In the genomic region with DNA sequence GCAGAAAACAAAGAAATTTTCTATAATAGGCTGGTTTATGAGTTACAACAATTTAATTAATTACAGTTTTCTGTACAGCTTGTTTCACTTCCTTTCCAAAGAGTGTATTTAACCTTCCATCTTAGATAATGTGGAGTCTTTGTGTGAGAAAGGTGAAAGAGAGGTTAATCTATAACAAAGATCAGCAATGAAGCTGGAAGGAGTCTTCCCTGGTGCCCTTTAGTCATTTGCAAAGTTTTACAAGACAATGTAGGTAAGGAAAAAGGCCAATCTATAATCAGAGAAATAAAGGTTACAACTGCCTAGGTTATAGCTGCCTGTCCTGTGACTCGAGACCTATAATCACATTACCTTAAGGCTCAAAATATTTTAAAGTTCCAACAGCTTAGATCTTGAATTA, we compare ENCODE assay signal across 18 cellular contexts.
DNase-seq lines count a peak whose midpoint lies in the region; ATAC-seq and TF ChIP-seq lines count a peak whose summit lies in the region.
"Had no signal": no experiment of that assay in that cellular context is flagged by ENCODE, and none has a peak within 500 bp of the region (broad histone marks: within the 10 kb centered on the region; RNA-seq: fewer than 3 reads in every experiment).

No MANE protein-coding gene starts in this region.

- DNase-seq in HT-29 (ENCODE audit: low spot score) (peak; percentile 7), hepatocyte (ENCODE audit: low spot score) (no peak), NOMO-1 treated with dmso at 0.1 percent for 144 hours (lab: John Stamatoyannopoulos, UW; ENCODE audit: unreplicated experiment) (no peak), NCI-H1092 treated with DMSO at 0.1 percent for 48 hours (lab: John Stamatoyannopoulos, UW) (no peak)
- no peak for DNase-seq in activated CD4-positive, CD25-positive, alpha-beta regulatory T cell treated with anti-CD3 and anti-CD28 coated beads, Interleukin-2, amount 50 U/mL, for 72 hours
- DNase-seq: 8988T; C1 segment of cervical spinal cord; Calu3; CD4-positive, alpha-beta memory T cell; COR-L47; DMS53; DMS79 treated with DMSO at 0.1 percent for 48 hours; GF-D8; GM23248; H7 had no signal

- no peaks in the 10 kb centered on the region for H3K9me2 ChIP-seq in hepatocyte (replicated peaks; ENCODE audit: insufficient read depth)

- H3K4me2 ChIP-seq in hepatocyte: no peak overlapping the region

- TF ChIP-seq CTCF in hepatocyte (IDR thresholded peaks at IDR 0.05; ENCODE audit: poor library complexity): no peak

- H4K20me1 ChIP-seq in hepatocyte (ENCODE audit: insufficient read depth, poor library complexity, severe bottlenecking): no peaks in the 10 kb centered on the region

- 66% methylated on average over 1 of the region's 1 CpG for WGBS in hepatocyte (ENCODE audit: low lambda C conversion rate, missing lambda C conversion rate)

- H3K4me3 ChIP-seq in hepatocyte: no peak overlapping the region
- no peak overlapping the region for H3K4me3 ChIP-seq in mucosa of rectum (ENCODE audit: low read length in 2 of 2)
- H3K4me3 ChIP-seq: GM23248 had no signal

- H3K27ac ChIP-seq in hepatocyte: peak overlapping the region; percentile 8
- peak overlapping the region; percentile 50 to 68 for H3K27ac ChIP-seq in mucosa of rectum (ENCODE audit: low read depth in 2 of 2, low read length in 2 of 2)
- H3K27ac ChIP-seq: GM23248 had no signal

- H3K4me1 ChIP-seq in hepatocyte (ENCODE audit: insufficient read depth): peaks cover 4% of the 10 kb centered on the region
- H3K4me1 ChIP-seq in mucosa of rectum (ENCODE audit: control insufficient read depth in 2 of 2, insufficient read depth in 2 of 2, low read length in 2 of 2): peaks cover 15 to 16% of the 10 kb centered on the region in 2 donors

- H3K9me3 ChIP-seq in hepatocyte (ENCODE audit: low read depth): no peaks in the 10 kb centered on the region
- H3K9me3 ChIP-seq in mucosa of rectum (ENCODE audit: control insufficient read depth in 2 of 2, low read length in 2 of 2): no peaks in the 10 kb centered on the region

- H3K9ac ChIP-seq in mucosa of rectum (ENCODE audit: low read depth in 1 of 2, low read length in 2 of 2): no peak overlapping the region
- H3K9ac ChIP-seq: GM23248 had no signal

- no peak overlapping the region for H2AFZ ChIP-seq in hepatocyte
- H2AFZ ChIP-seq: GM23248 had no signal

- ATAC-seq in GM18867 (IDR thresholded peaks at IDR 0.05; ENCODE audit: unreplicated experiment): no peak
- ATAC-seq: HCT116 had no signal

- H3K36me3 ChIP-seq in hepatocyte (replicated peaks; ENCODE audit: insufficient read depth, low read depth) (no peaks in the 10 kb centered on the region), mucosa of rectum (ENCODE audit: control insufficient read depth in 2 of 2, insufficient read depth in 2 of 2, low read length in 2 of 2) (no peaks in the 10 kb centered on the region)

- H3K79me2 ChIP-seq in hepatocyte: no peaks in the 10 kb centered on the region

- H3K27me3 ChIP-seq in hepatocyte (no peaks in the 10 kb centered on the region), mucosa of rectum (ENCODE audit: control insufficient read depth in 2 of 2, insufficient read depth in 2 of 2, low read length in 2 of 2) (no peaks in the 10 kb centered on the region)
